In genomic region chr10:1050555-1050954, GRCh38 we compare ENCODE assay signal across 9 cellular contexts. TPM values are rescaled to one million over a fixed set of nuclear protein-coding genes. Genes with fewer than 3 reads are reported as not detected.
A peak's percentile ranks its signal among the peaks of the same experiment; 100 is the strongest.
DNase-seq lines count a peak whose midpoint lies in the region; ATAC-seq and TF ChIP-seq lines count a peak whose summit lies in the region.
"Had no signal": no experiment of that assay in that cellular context is flagged by ENCODE, and none has a peak within 500 bp of the region (broad histone marks: within the 10 kb centered on the region; RNA-seq: fewer than 3 reads in every experiment).

No MANE protein-coding gene starts in this region.

- H3K4me1 Mint-ChIP-seq in central memory CD8-positive, alpha-beta T cell = peaks cover 56% of the 10 kb centered on the region

- H3K36me3 Mint-ChIP-seq in central memory CD8-positive, alpha-beta T cell (ENCODE audit: insufficient read depth) = peaks cover 42% of the 10 kb centered on the region

- DNase-seq in NCI-H748 (lab: John Stamatoyannopoulos, UW; ENCODE audit: unreplicated experiment) = peak; percentile 16
- no peak for DNase-seq in NCI-H748 treated with DMSO at 0.1 percent for 48 hours (lab: John Stamatoyannopoulos, UW)
- peak; percentile 42 to 78 (median 63) for DNase-seq in Peyer's patch
- DNase-seq in central memory CD8-positive, alpha-beta T cell (ENCODE audit: low spot score in 2 of 2) = no peak
- no peak for DNase-seq in GM03348 (ENCODE audit: low spot score)
- DNase-seq in COLO829 (ENCODE audit: low spot score) = no peak
- DNase-seq in epidermal melanocyte (ENCODE audit: insufficient read length, low spot score) = no peak

- H3K4me3 Mint-ChIP-seq in central memory CD8-positive, alpha-beta T cell = peak overlapping the region; percentile 92

- TF ChIP-seq POLR2A in Peyer's patch (IDR thresholded peaks at IDR 0.05) = peak in 1 of 2 donors; percentile 20

- TF ChIP-seq CTCF in Peyer's patch (IDR thresholded peaks at IDR 0.05) (peak in 2 of 6 experiments; percentile 23 to 24), neutrophil (IDR thresholded peaks at IDR 0.05) (no peak)

- no peaks in the 10 kb centered on the region for H3K27me3 Mint-ChIP-seq in central memory CD8-positive, alpha-beta T cell

- H3K4me1 ChIP-seq in Peyer's patch = peaks cover 0 to 33% (median 8%) of the 10 kb centered on the region in 4 donors
- H3K4me1 ChIP-seq in neutrophil (ENCODE audit: control insufficient read depth in 1 of 2, insufficient read depth in 1 of 2, low read depth in 1 of 2, low read length in 1 of 2) = peaks cover 56 to 57% of the 10 kb centered on the region in 2 experiments

- no peak for ATAC-seq in central memory CD8-positive, alpha-beta T cell (replicated peaks; ENCODE audit: extremely low read depth, poor library complexity, severe bottlenecking)

- H3K4me3 ChIP-seq in Peyer's patch (peak overlapping the region in 1 of 4 donors; percentile 85), neutrophil (ENCODE audit: low read depth in 1 of 2, low read length in 1 of 2) (no peak overlapping the region)

- H3K9me3 ChIP-seq in Peyer's patch (no peaks in the 10 kb centered on the region), neutrophil (no peaks in the 10 kb centered on the region)

- H3K27ac ChIP-seq in Peyer's patch (peak overlapping the region in 3 of 4 donors; percentile 98 to 100 (median 99)), neutrophil (peak overlapping the region; percentile 98)

- no peaks in the 10 kb centered on the region for H3K27me3 ChIP-seq in Peyer's patch
- H3K27me3 ChIP-seq in neutrophil = no peaks in the 10 kb centered on the region

- peak overlapping the region; percentile 98 for H3K27ac Mint-ChIP-seq in central memory CD8-positive, alpha-beta T cell (ENCODE audit: low read depth)

- no peaks in the 10 kb centered on the region for H3K9me3 Mint-ChIP-seq in central memory CD8-positive, alpha-beta T cell

- H3K36me3 ChIP-seq in Peyer's patch (peaks cover 0 to 24% (median 0%) of the 10 kb centered on the region in 3 donors), neutrophil (peaks cover 40% of the 10 kb centered on the region)

RNA-seq across cellular contexts. Expression of gene IDI1, which starts 1.6 kb away (rescaled TPM):
- 10 to 100 TPM; 52.0 to 71.0 (median 60.5) TPM for total RNA-seq in Peyer's patch

RNA-seq across cellular contexts. Expression of gene WDR37, which starts 5.6 kb away (rescaled TPM):
- 10 to 100 TPM; 16.8 to 28.8 (median 22.3) TPM for total RNA-seq in Peyer's patch

RNA-seq across cellular contexts. Expression of gene IDI2, which starts 24.9 kb away (rescaled TPM):
- not detected for total RNA-seq in Peyer's patch
- total RNA-seq: Daoy had no signal

Comparison
In these comparisons a context has a peak if more than half of its experiments do, and no peak if none do; other contexts are left out.
1. DNase-seq: peak in NCI-H748 (single experiment) and Peyer's patch (3 of 3); none in NCI-H748 treated with DMSO at 0.1 percent for 48 hours (single experiment), central memory CD8-positive, alpha-beta T cell (0 of 2), GM03348 (single experiment), COLO829 (single experiment) and epidermal melanocyte (single experiment).